11 cellular contexts compared by ENCODE assay signal in genomic region chr12:10607885-10608458, GRCh38. TPM values are rescaled to one million over a fixed set of nuclear protein-coding genes. Genes with fewer than 3 reads are reported as not detected.
DNase-seq lines count a peak whose midpoint lies in the region; ATAC-seq and TF ChIP-seq lines count a peak whose summit lies in the region.
"Had no signal": no experiment of that assay in that cellular context is flagged by ENCODE, and none has a peak within 500 bp of the region (broad histone marks: within the 10 kb centered on the region; RNA-seq: fewer than 3 reads in every experiment).

No MANE protein-coding gene starts in this region.

- no peaks in the 10 kb centered on the region for H3K9me1 ChIP-seq in IMR-90 (ENCODE audit: insufficient read depth, low read length)

- no peak overlapping the region for H3K27ac Mint-ChIP-seq in activated CD4-positive, alpha-beta memory T cell treated with anti-CD3 and anti-CD28 coated beads for 36 hours

- no peak overlapping the region for H4K8ac ChIP-seq in IMR-90 (ENCODE audit: low read depth in 2 of 2, low read length in 2 of 2)
- no peak overlapping the region for H4K8ac ChIP-seq in mesendoderm (ENCODE audit: low read depth, low read length)

- H2AK5ac ChIP-seq in IMR-90 (ENCODE audit: low read depth, low read length): no peak overlapping the region
- no peak overlapping the region for H2AK5ac ChIP-seq in mesendoderm (ENCODE audit: low read length)

- peaks cover 6 to 12% of the 10 kb centered on the region in 2 experiments; a peak in 3 of 4 replicates for H3K79me1 ChIP-seq in IMR-90 (ENCODE audit: low read depth in 1 of 2, low read length in 2 of 2)
- H3K79me1 ChIP-seq in mesendoderm (ENCODE audit: low read length): peaks cover 4% of the 10 kb centered on the region

- dilution Hi-C loops in IMR-90 (cut with HindIII; ENCODE audit: low sequenced_read_pairs, unreplicated experiment): no loop called here

- H3K4ac ChIP-seq in IMR-90 (ENCODE audit: low read depth, low read length): no peak overlapping the region
- H3K4ac ChIP-seq in mesendoderm (ENCODE audit: low read depth, low read length): no peak overlapping the region

- CTCF ChIA-PET in IMR-90 (lab: Yijun Ruan, JAX): interaction anchor here (0.5 to 1.6 kb wide), 3 partner anchors 11 to 125 kb away, joined by 3 to 5 read pairs (median 5); no protein-coding TSS in a partner anchor
- CTCF ChIA-PET in activated CD4-positive, alpha-beta memory T cell treated with anti-CD3 and anti-CD28 coated beads for 36 hours (lab: Charles Lee): interaction anchor here (1.0 to 1.1 kb wide), 2 partner anchors 46 to 62 kb away, joined by 3 read pairs; no protein-coding TSS in a partner anchor

- no peak overlapping the region for H2BK20ac ChIP-seq in IMR-90 (ENCODE audit: low read depth, low read length)

- intact Hi-C loops in IMR-90 (cut with micrococcal nuclease): loop anchor here (2.0 kb wide), 2 partner anchors 67 to 143 kb away; partner anchors contain the start of gene STYK1
- intact Hi-C loops in activated CD4-positive, alpha-beta memory T cell treated with anti-CD3 and anti-CD28 coated beads for 36 hours (cut with micrococcal nuclease): loop anchor here (1.0 kb wide), 1 partner anchor 142 kb away; no protein-coding TSS in a partner anchor

- H3K4me1 ChIP-seq in IMR-90 (ENCODE audit: control insufficient read depth, insufficient read depth, low read length) (peaks cover 5% of the 10 kb centered on the region), mesendoderm (ENCODE audit: control insufficient read depth, low read depth, low read length) (no peaks in the 10 kb centered on the region)

- peaks cover 23% of the 10 kb centered on the region for H3K4me1 Mint-ChIP-seq in activated CD4-positive, alpha-beta memory T cell treated with anti-CD3 and anti-CD28 coated beads for 36 hours (ENCODE audit: low read depth)

- H4K5ac ChIP-seq in IMR-90 (ENCODE audit: low read depth, low read length) (no peak overlapping the region), mesendoderm (ENCODE audit: low read length) (no peak overlapping the region)

- H3K9me3 Mint-ChIP-seq in activated CD4-positive, alpha-beta memory T cell treated with anti-CD3 and anti-CD28 coated beads for 36 hours: no peaks in the 10 kb centered on the region

- H2AK9ac ChIP-seq in IMR-90 (replicated peaks; ENCODE audit: low read depth, low read length, poor library complexity): no peak overlapping the region

- H3K9ac ChIP-seq in IMR-90 (ENCODE audit: low read depth, low read length): no peak overlapping the region
- H3K9ac ChIP-seq in mesendoderm (ENCODE audit: low read length): no peak overlapping the region
- H3K9ac ChIP-seq: BLaER1 had no signal

- no peaks in the 10 kb centered on the region for H4K20me1 ChIP-seq in IMR-90 (ENCODE audit: insufficient read depth, low read length)
- H4K20me1 ChIP-seq: BLaER1 had no signal

- H2BK120ac ChIP-seq in IMR-90 (ENCODE audit: low read depth, low read length): no peak overlapping the region
- H2BK120ac ChIP-seq in mesendoderm (ENCODE audit: low read depth, low read length): no peak overlapping the region

- no peak overlapping the region for H4K91ac ChIP-seq in IMR-90 (ENCODE audit: insufficient read depth, low read depth, low read length)

- no peak overlapping the region for H3K27ac ChIP-seq in IMR-90 (ENCODE audit: insufficient read depth, low read length)
- H3K27ac ChIP-seq in mesendoderm (ENCODE audit: low read depth, low read length): no peak overlapping the region
- H3K27ac ChIP-seq: BLaER1, thoracic aorta had no signal

- POLR2A ChIA-PET in IMR-90 (lab: Charles Lee; ENCODE audit: unreplicated experiment): no interaction called here
- POLR2A ChIA-PET in activated CD4-positive, alpha-beta memory T cell treated with anti-CD3 and anti-CD28 coated beads for 36 hours (lab: Charles Lee): no interaction called here

- no peak overlapping the region for H3K14ac ChIP-seq in IMR-90 (replicated peaks; ENCODE audit: low read depth, low read length)

- H3K23ac ChIP-seq in IMR-90 (ENCODE audit: low read depth, low read length) (no peak overlapping the region), mesendoderm (ENCODE audit: low read length) (no peak overlapping the region)

- H3K18ac ChIP-seq in IMR-90 (ENCODE audit: low read depth, low read length): no peak overlapping the region
- H3K18ac ChIP-seq in mesendoderm (ENCODE audit: low read length): no peak overlapping the region

- no peak for TF ChIP-seq POLR2A in IMR-90 (IDR thresholded peaks at IDR 0.05; ENCODE audit: low read depth, low read length)

- H3K4me3 ChIP-seq in IMR-90 (ENCODE audit: insufficient read depth, low read depth, low read length): no peak overlapping the region
- H3K4me3 ChIP-seq in mesendoderm (ENCODE audit: low read length): no peak overlapping the region
- H3K4me3 ChIP-seq: BLaER1, thoracic aorta had no signal

- H2BK15ac ChIP-seq in IMR-90 (ENCODE audit: low read depth, low read length): no peak overlapping the region
- H2BK15ac ChIP-seq in mesendoderm (replicated peaks; ENCODE audit: low read depth): no peak overlapping the region

- H3K36me3 Mint-ChIP-seq in activated CD4-positive, alpha-beta memory T cell treated with anti-CD3 and anti-CD28 coated beads for 36 hours: peaks cover 46% of the 10 kb centered on the region

- H3K36me3 ChIP-seq in IMR-90 (ENCODE audit: control insufficient read depth, insufficient read depth, low read length) (peaks cover 7% of the 10 kb centered on the region), mesendoderm (ENCODE audit: control insufficient read depth, insufficient read depth, low read length) (peaks cover 2% of the 10 kb centered on the region)

- WGBS in IMR-90 (ENCODE audit: extremely low coverage in 2 of 2, insufficient read length in 1 of 2), 2 experiments: no CpG with 5 or more reads among the region's 3 CpGs
- no CpG with 5 or more reads among the region's 3 CpGs for WGBS in mesendoderm (ENCODE audit: extremely low coverage, insufficient coverage, low lambda C conversion rate)

- no peak overlapping the region for H2AFZ ChIP-seq in IMR-90 (replicated peaks; ENCODE audit: low read length, poor library complexity)

- ATAC-seq in IMR-90 (ENCODE audit: low read depth) (no peak), GM18520 (IDR thresholded peaks at IDR 0.05; ENCODE audit: unreplicated experiment) (no peak)

- H3K9me3 ChIP-seq in IMR-90 (ENCODE audit: control insufficient read depth, insufficient read depth, low read length): no peaks in the 10 kb centered on the region
- H3K9me3 ChIP-seq: BLaER1, thoracic aorta had no signal

- no peak overlapping the region for H3K4me2 ChIP-seq in IMR-90 (ENCODE audit: low read depth, low read length)
- H3K4me2 ChIP-seq in mesendoderm (ENCODE audit: low read length): no peak overlapping the region
- H3K4me2 ChIP-seq: BLaER1 had no signal

- peak; percentile 37; the same call in 1 of the 2 replicates for TF ChIP-seq CTCF in IMR-90 (conservative IDR thresholded peaks at IDR 0.05; ENCODE audit: low read depth, low read length)

- BruUV-seq in IMR-90 (replicated peaks; lab: Mats Ljungman, UMichigan): no TSS peak

- peak; percentile 42 for TF ChIP-seq RAD21 in IMR-90 (IDR thresholded peaks at IDR 0.05; ENCODE audit: low read length)

- H2BK5ac ChIP-seq in IMR-90 (ENCODE audit: low read depth, low read length, poor library complexity, severe bottlenecking) (no peak overlapping the region), mesendoderm (ENCODE audit: low read length) (no peak overlapping the region)

- peaks cover 15% of the 10 kb centered on the region for H3K79me2 ChIP-seq in mesendoderm (ENCODE audit: control insufficient read depth, insufficient read depth, low read length)

- H3K27me3 ChIP-seq in IMR-90 (ENCODE audit: control insufficient read depth, insufficient read depth, low read length): no peaks in the 10 kb centered on the region
- H3K27me3 ChIP-seq in mesendoderm (ENCODE audit: insufficient read depth, low read length, poor library complexity): no peaks in the 10 kb centered on the region
- H3K27me3 ChIP-seq: BLaER1 had no signal

- H3K56ac ChIP-seq in IMR-90 (ENCODE audit: extremely low read depth, insufficient read depth, low read length): no peak overlapping the region
- H3K56ac ChIP-seq in mesendoderm (ENCODE audit: low read length): no peak overlapping the region

- H3K27me3 Mint-ChIP-seq in activated CD4-positive, alpha-beta memory T cell treated with anti-CD3 and anti-CD28 coated beads for 36 hours: no peaks in the 10 kb centered on the region

- no peak overlapping the region for H3K4me3 Mint-ChIP-seq in activated CD4-positive, alpha-beta memory T cell treated with anti-CD3 and anti-CD28 coated beads for 36 hours

- DNase-seq in NOMO-1 treated with DMSO at 0.1 percent for 48 hours (lab: John Stamatoyannopoulos, UW; ENCODE audit: unreplicated experiment): peak; percentile 3
- no peak for DNase-seq in NOMO-1 (lab: John Stamatoyannopoulos, UW; ENCODE audit: unreplicated experiment in 2 of 2)
- DNase-seq in IMR-90: peak; percentile 15
- DNase-seq in amniotic epithelial cell (ENCODE audit: low read depth): peak; percentile 10
- peak; percentile 30 for DNase-seq in mesendoderm
- DNase-seq in hepatic stellate cell (ENCODE audit: low spot score): no peak
- DNase-seq in activated CD4-positive, alpha-beta memory T cell treated with anti-CD3 and anti-CD28 coated beads for 36 hours: no peak
- DNase-seq: activated CD8-positive, alpha-beta memory T cell treated with anti-CD3 and anti-CD28 coated beads, Interleukin-2, amount 50 U/mL, for 4 hours had no signal

- in situ Hi-C loops in IMR-90 (cut with MboI; ENCODE audit: low sequenced_read_pairs): no loop called here

TF ChIP-seq in IMR-90, 13 proteins besides CTCF, POLR2A, EP300 and RAD21:
- peak; percentile 43; the same call in 1 of the 2 replicates for TF ChIP-seq SMC3 (IDR thresholded peaks at IDR 0.05; ENCODE audit: low read depth, low read length)
- TF ChIP-seq RCOR1 (IDR thresholded peaks at IDR 0.05; ENCODE audit: insufficient replicate concordance, low read length): no peak
- TF ChIP-seq CEBPB (IDR thresholded peaks at IDR 0.05; ENCODE audit: low read depth, low read length): no peak
- TF ChIP-seq MXI1 (IDR thresholded peaks at IDR 0.05; ENCODE audit: borderline replicate concordance, low read depth, low read length): no peak
TF ChIP-seq in IMR-90: peak in this region for 1.

RNA-seq across cellular contexts. Expression of gene MAGOHB, which starts 5.4 kb away (rescaled TPM):
- 6.3 and 23.3 TPM in 2 replicates for total RNA-seq in IMR-90 (2012; rRNA removed)
- polyA plus RNA-seq in IMR-90 (2012; rRNA removed): 15.6 and 20.3 TPM in 2 replicates
- polyA plus RNA-seq in IMR-90 (2012; cell fraction: cytosol; rRNA removed): 1.2 and 5.4 TPM in 2 replicates
- polyA plus RNA-seq in IMR-90 (2012; cell fraction: nucleus; rRNA removed; ENCODE audit: low replicate concordance): 7.3 and 10.8 TPM in 2 replicates
- 62.9 TPM for polyA plus RNA-seq in mesendoderm (2013, experiment 1 of 2)
- polyA plus RNA-seq in mesendoderm (2013, experiment 2 of 2): 61.1 TPM
- 10 to 100 TPM; 66.2 to 69.1 TPM for total RNA-seq in activated CD4-positive, alpha-beta memory T cell treated with anti-CD3 and anti-CD28 coated beads for 36 hours

Comparison
In these comparisons a context has a peak if more than half of its experiments do, and no peak if none do; other contexts are left out.
1. DNase-seq: peak in NOMO-1 treated with DMSO at 0.1 percent for 48 hours (single experiment), IMR-90 (single experiment), amniotic epithelial cell (single experiment) and mesendoderm (single experiment); none in NOMO-1 (0 of 2), hepatic stellate cell (single experiment) and activated CD4-positive, alpha-beta memory T cell treated with anti-CD3 and anti-CD28 coated beads for 36 hours (single experiment).